21 cellular contexts compared by ENCODE assay signal in genomic region chr22:46974077-46974476, GRCh38.
"Had no signal": no experiment of that assay in that cellular context is flagged by ENCODE, and none has a peak within 500 bp of the region (broad histone marks: within the 10 kb centered on the region; RNA-seq: fewer than 3 reads in every experiment).

No MANE protein-coding gene starts in this region.

- ATAC-seq: effector memory CD8-positive, alpha-beta T cell; gastroesophageal sphincter; left lung; lower lobe of right lung; psoas muscle; right lobe of liver; stimulated activated naive B cell treated with anti-CD40 and anti-IgM and Interleukin-4, amounts not matched to agents 10 μg/mL and 1 μg/mL and 100 μg/mL, for 72 hours had no signal

- H3K4me3 ChIP-seq: esophagus squamous epithelium, gastroesophageal sphincter, left lung, lower lobe of right lung, psoas muscle, right lobe of liver, skin epidermis, stomach, thoracic aorta, uterus had no signal

- H3K27me3 ChIP-seq: esophagus squamous epithelium, gastroesophageal sphincter, left lung, right lobe of liver, stomach, uterus had no signal

- DNase-seq: effector memory CD8-positive, alpha-beta T cell; esophagus squamous epithelium; glutamatergic neuron; lower lobe of right lung; midbrain; psoas muscle; retina; right lobe of liver; stimulated activated CD4-positive, alpha-beta T cell treated with anti-CD3 and anti-CD28 coated beads, Interleukin-2, amount 100 ng/mL, for 24 hours; stimulated activated CD4-positive, alpha-beta T cell treated with anti-CD3 and anti-CD28 coated beads, Interleukin-4, amount 100 ng/mL, for 4 hours; stimulated activated naive B cell treated with anti-CD40 and anti-IgM and Interleukin-4, amounts not matched to agents 10 μg/mL and 1 μg/mL and 100 μg/mL, for 72 hours; stomach; substantia nigra; uterus had no signal

- H3K27me3 Mint-ChIP-seq: effector memory CD8-positive, alpha-beta T cell; memory B cell; stimulated activated naive B cell treated with anti-CD40 and anti-IgM and Interleukin-4, amounts not matched to agents 10 μg/mL and 1 μg/mL and 100 μg/mL, for 72 hours; type B pancreatic cell had no signal

- H3K9me3 ChIP-seq: gastroesophageal sphincter, left lung, lower lobe of right lung, psoas muscle, right lobe of liver, stomach, thoracic aorta, uterus had no signal

- H3K4me3 Mint-ChIP-seq: effector memory CD8-positive, alpha-beta T cell; memory B cell; nephron; stimulated activated naive B cell treated with anti-CD40 and anti-IgM and Interleukin-4, amounts not matched to agents 10 μg/mL and 1 μg/mL and 100 μg/mL, for 72 hours; type B pancreatic cell had no signal

- H3K9me3 Mint-ChIP-seq: effector memory CD8-positive, alpha-beta T cell; memory B cell; nephron; stimulated activated naive B cell treated with anti-CD40 and anti-IgM and Interleukin-4, amounts not matched to agents 10 μg/mL and 1 μg/mL and 100 μg/mL, for 72 hours; type B pancreatic cell had no signal

- H3K36me3 ChIP-seq: uterus had no signal

- H3K27ac ChIP-seq: esophagus squamous epithelium, gastroesophageal sphincter, left lung, lower lobe of right lung, psoas muscle, right lobe of liver, skin epidermis, stomach, thoracic aorta, uterus had no signal

- H3K27ac Mint-ChIP-seq: effector memory CD8-positive, alpha-beta T cell; memory B cell; nephron; stimulated activated naive B cell treated with anti-CD40 and anti-IgM and Interleukin-4, amounts not matched to agents 10 μg/mL and 1 μg/mL and 100 μg/mL, for 72 hours; type B pancreatic cell had no signal

- H3K4me1 ChIP-seq: psoas muscle, right lobe of liver, uterus had no signal
